ENCODE assay signal across 10 cellular contexts in the genomic region with DNA sequence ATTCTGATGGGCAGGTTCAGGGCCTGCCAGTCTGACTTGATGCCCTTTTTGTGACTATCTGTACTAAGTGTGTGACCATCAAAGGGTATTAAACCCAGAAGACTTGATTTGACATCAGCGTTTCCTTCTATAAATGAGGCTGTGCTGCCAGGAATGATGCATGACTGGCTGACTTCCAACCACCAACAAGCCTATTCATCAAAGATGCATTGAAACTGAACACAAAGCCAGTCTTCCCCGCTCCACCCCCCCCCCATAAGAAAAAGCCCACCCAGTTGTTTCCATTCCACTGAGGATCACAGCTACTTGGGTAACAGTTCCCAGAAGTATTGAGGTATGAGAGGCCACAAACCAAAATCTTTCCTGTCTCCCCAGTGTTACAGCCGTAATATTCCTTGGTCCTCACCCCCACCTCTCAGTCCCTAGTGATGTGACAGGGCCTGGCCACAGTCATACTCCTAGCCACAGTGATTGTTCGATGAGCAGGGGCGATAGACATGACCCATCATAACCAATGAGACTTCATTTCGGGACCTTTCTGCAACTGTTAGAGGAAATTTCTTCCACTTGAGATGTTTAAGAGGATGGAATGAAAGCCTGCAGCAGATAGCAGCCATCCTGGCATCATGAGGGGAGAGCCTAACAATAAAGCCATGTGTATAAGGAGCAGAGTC. TPM values are rescaled to one million over a fixed set of nuclear protein-coding genes. Genes with fewer than 3 reads are reported as not detected.
DNase-seq lines count a peak whose midpoint lies in the region; ATAC-seq, FAIRE-seq and TF ChIP-seq lines count a peak whose summit lies in the region.
"Had no signal": no experiment of that assay in that cellular context is flagged by ENCODE, and none has a peak within 500 bp of the region (broad histone marks: within the 10 kb centered on the region; RNA-seq: fewer than 3 reads in every experiment).

No MANE protein-coding gene starts in this region.

- H3K4me2 ChIP-seq in A549, result peak overlapping the region; percentile 30

- H3K27ac ChIP-seq in A549 (peak overlapping the region; percentile 10 to 41; a peak in 3 of 6 replicates), brain microvascular endothelial cell (peak overlapping the region; percentile 10), right lobe of liver (no peak overlapping the region), body of pancreas (no peak overlapping the region)

- H3K36me3 Mint-ChIP-seq in nephron progenitor cell (ENCODE audit: low read depth), result peaks cover 5% of the 10 kb centered on the region

- H3K36me3 ChIP-seq in brain microvascular endothelial cell (replicated peaks) (no peaks in the 10 kb centered on the region), right lobe of liver (no peaks in the 10 kb centered on the region), body of pancreas (replicated peaks in 1 of 2; ENCODE audit: insufficient read depth in 1 of 2, low read depth in 2 of 2) (no peaks in the 10 kb centered on the region)

- peak overlapping the region; percentile 62 for H3K27ac Mint-ChIP-seq in nephron progenitor cell

- POLR2A ChIA-PET in A549 (lab: Yijun Ruan, JAX), result no interaction called here

- intact Hi-C loops in right lobe of liver (cut with DNase I), result no loop called here
- intact Hi-C loops in body of pancreas (cut with DNase I), result no loop called here

- no peak for FAIRE-seq in A549 (lab: Jason Lieb, UNC)

- no peak overlapping the region for H3K4me3 Mint-ChIP-seq in nephron progenitor cell

- H3K27me3 Mint-ChIP-seq in nephron progenitor cell (ENCODE audit: low read depth, poor library complexity), result no peaks in the 10 kb centered on the region

- H3K9me3 Mint-ChIP-seq in nephron progenitor cell, result no peaks in the 10 kb centered on the region

- H3K27me3 ChIP-seq in brain microvascular endothelial cell (replicated peaks), result no peaks in the 10 kb centered on the region
- no peaks in the 10 kb centered on the region for H3K27me3 ChIP-seq in right lobe of liver
- H3K27me3 ChIP-seq in body of pancreas, result no peaks in the 10 kb centered on the region

- in situ Hi-C loops in brain microvascular endothelial cell (cut with HindIII; ENCODE audit: low pct_ligation_motif_present, low sequenced_read_pairs), result no loop called here

- H3K9me3 ChIP-seq in A549 (no peaks in the 10 kb centered on the region), right lobe of liver (no peaks in the 10 kb centered on the region), body of pancreas (no peaks in the 10 kb centered on the region)

- TF ChIP-seq CTCF in A549 (IDR thresholded peaks at IDR 0.05), result no peak
- no peak for TF ChIP-seq CTCF in brain microvascular endothelial cell (IDR thresholded peaks at IDR 0.05; ENCODE audit: low read depth, low read length, missing control alignments)
- TF ChIP-seq CTCF in nephron progenitor cell (IDR thresholded peaks at IDR 0.05), result no peak
- TF ChIP-seq CTCF in right lobe of liver (IDR thresholded peaks at IDR 0.05), result no peak
- no peak for TF ChIP-seq CTCF in body of pancreas (IDR thresholded peaks at IDR 0.05)

- TF ChIP-seq EP300 in A549 (IDR thresholded peaks at IDR 0.05), result no peak

- ATAC-seq in A549, result no peak
- no peak for ATAC-seq in right lobe of liver
- no peak for ATAC-seq in body of pancreas
- no peak for ATAC-seq in GM19395 (IDR thresholded peaks at IDR 0.05; ENCODE audit: unreplicated experiment)

- H3K4me1 ChIP-seq in A549 (peaks cover 30% of the 10 kb centered on the region), right lobe of liver (no peaks in the 10 kb centered on the region), body of pancreas (peaks cover 13% of the 10 kb centered on the region)

- TF ChIP-seq POLR2A in A549 (IDR thresholded peaks at IDR 0.05; ENCODE audit: low read length), result no peak
- TF ChIP-seq POLR2A in right lobe of liver (IDR thresholded peaks at IDR 0.05), result no peak
- TF ChIP-seq POLR2A in body of pancreas (IDR thresholded peaks at IDR 0.05), result no peak

- WGBS in A549 (ENCODE audit: missing lambda C conversion rate), result 84% methylated on average over 6 of the region's 6 CpGs
- WGBS in right lobe of liver (ENCODE audit: insufficient coverage, low coverage, low lambda C conversion rate, missing lambda C conversion rate), result 95% methylated on average over 4 of the region's 6 CpGs
- WGBS in body of pancreas, 2 donors, result 78 to 83% methylated on average over 6 of the region's 6 CpGs

- H3K4me1 Mint-ChIP-seq in nephron progenitor cell, result peaks cover 45% of the 10 kb centered on the region

- no peak for TF ChIP-seq RAD21 in A549 (conservative IDR thresholded peaks at IDR 0.05 in 1 of 2, IDR thresholded peaks at IDR 0.05 in 1 of 2)

- H3K4me3 ChIP-seq in A549 (no peak overlapping the region), brain microvascular endothelial cell (ENCODE audit: low read depth, low read length) (no peak overlapping the region), right lobe of liver (no peak overlapping the region), body of pancreas (no peak overlapping the region)

- DNase-seq in A549 (ENCODE audit: low read depth in 1 of 2, low spot score in 1 of 2) (no peak), NCI-H2029 (lab: John Stamatoyannopoulos, UW) (peak; percentile 57), brain microvascular endothelial cell (peak; percentile 36), nephron progenitor cell (no peak), right lobe of liver (no peak), body of pancreas (no peak), HCEC 1CT (no peak)
- DNase-seq: DND-41, NCI-H2171 treated with DMSO at 0.1 percent for 48 hours had no signal

- CTCF ChIA-PET in A549 (lab: Yijun Ruan, JAX), result interaction anchor here (1.0 to 3.2 kb wide), 4 partner anchors 16 to 202 kb away, joined by 3 to 14 read pairs (median 6); a partner anchor contains a TSS

TF ChIP-seq in A549, 52 proteins besides CTCF, POLR2A, EP300 and RAD21:
- TF ChIP-seq, protein P1, sequence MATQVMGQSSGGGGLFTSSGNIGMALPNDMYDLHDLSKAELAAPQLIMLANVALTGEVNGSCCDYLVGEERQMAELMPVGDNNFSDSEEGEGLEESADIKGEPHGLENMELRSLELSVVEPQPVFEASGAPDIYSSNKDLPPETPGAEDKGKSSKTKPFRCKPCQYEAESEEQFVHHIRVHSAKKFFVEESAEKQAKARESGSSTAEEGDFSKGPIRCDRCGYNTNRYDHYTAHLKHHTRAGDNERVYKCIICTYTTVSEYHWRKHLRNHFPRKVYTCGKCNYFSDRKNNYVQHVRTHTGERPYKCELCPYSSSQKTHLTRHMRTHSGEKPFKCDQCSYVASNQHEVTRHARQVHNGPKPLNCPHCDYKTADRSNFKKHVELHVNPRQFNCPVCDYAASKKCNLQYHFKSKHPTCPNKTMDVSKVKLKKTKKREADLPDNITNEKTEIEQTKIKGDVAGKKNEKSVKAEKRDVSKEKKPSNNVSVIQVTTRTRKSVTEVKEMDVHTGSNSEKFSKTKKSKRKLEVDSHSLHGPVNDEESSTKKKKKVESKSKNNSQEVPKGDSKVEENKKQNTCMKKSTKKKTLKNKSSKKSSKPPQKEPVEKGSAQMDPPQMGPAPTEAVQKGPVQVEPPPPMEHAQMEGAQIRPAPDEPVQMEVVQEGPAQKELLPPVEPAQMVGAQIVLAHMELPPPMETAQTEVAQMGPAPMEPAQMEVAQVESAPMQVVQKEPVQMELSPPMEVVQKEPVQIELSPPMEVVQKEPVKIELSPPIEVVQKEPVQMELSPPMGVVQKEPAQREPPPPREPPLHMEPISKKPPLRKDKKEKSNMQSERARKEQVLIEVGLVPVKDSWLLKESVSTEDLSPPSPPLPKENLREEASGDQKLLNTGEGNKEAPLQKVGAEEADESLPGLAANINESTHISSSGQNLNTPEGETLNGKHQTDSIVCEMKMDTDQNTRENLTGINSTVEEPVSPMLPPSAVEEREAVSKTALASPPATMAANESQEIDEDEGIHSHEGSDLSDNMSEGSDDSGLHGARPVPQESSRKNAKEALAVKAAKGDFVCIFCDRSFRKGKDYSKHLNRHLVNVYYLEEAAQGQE (IDR thresholded peaks at IDR 0.05), result no peak
- TF ChIP-seq KDM5A (IDR thresholded peaks at IDR 0.05) (no peak), CHD2 (IDR thresholded peaks at IDR 0.05; ENCODE audit: low read length, partially characterized antibody) (no peak), SREBF2 (IDR thresholded peaks at IDR 0.05) (no peak), TFCP2L1 (CRISPR knock-in tag; IDR thresholded peaks at IDR 0.05) (no peak), HOXB13 (CRISPR knock-in tag; IDR thresholded peaks at IDR 0.05; ENCODE audit: low read depth) (no peak), JUNB (IDR thresholded peaks at IDR 0.05) (no peak), BHLHE40 (IDR thresholded peaks at IDR 0.05; ENCODE audit: low read depth, low read length) (no peak), NR3C1 (IDR thresholded peaks at IDR 0.05) (no peak), CEBPB (IDR thresholded peaks at IDR 0.05) (no peak), HDAC2 (IDR thresholded peaks at IDR 0.05) (no peak)
- TF ChIP-seq, protein P2, sequence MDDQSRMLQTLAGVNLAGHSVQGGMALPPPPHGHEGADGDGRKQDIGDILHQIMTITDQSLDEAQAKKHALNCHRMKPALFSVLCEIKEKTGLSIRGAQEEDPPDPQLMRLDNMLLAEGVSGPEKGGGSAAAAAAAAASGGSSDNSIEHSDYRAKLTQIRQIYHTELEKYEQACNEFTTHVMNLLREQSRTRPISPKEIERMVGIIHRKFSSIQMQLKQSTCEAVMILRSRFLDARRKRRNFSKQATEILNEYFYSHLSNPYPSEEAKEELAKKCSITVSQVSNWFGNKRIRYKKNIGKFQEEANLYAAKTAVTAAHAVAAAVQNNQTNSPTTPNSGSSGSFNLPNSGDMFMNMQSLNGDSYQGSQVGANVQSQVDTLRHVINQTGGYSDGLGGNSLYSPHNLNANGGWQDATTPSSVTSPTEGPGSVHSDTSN (IDR thresholded peaks at IDR 0.05), result no peak

RNA-seq across cellular contexts. Expression of a gene that starts 22.6 kb away (rescaled TPM):
- polyA plus RNA-seq in A549 (2011; rRNA removed) (12.6 and 16.0 TPM in 2 replicates), A549 (2017; fragmentation: RNase III; extraction: RNeasy Plus Mini Kit Qiagen cat#74134 plus additional on column Dnase treatment) (10.5 to 11.2 TPM (median 10.9 TPM) in 3 replicates)
- polyA plus RNA-seq in A549 (2012; cell fraction: cytosol; rRNA removed), result 13.6 and 13.9 TPM in 2 replicates
- polyA plus RNA-seq in A549 (2012; cell fraction: nucleus; rRNA removed), result 8.2 and 9.2 TPM in 2 replicates
- 7.3 and 7.5 TPM in 2 replicates for polyA minus RNA-seq in A549 (2011; rRNA and poly(A)+ RNA removed)
- total RNA-seq in right lobe of liver (10 to 100 TPM in 4 of 6 experiments, 1 to 10 TPM in 2; 8.9 to 19.2 (median 13.8) TPM), body of pancreas (10 to 100 TPM; 13.7 to 21.8 TPM)

Comparison
In these comparisons a context has a peak if more than half of its experiments do, and no peak if none do; other contexts are left out.
1. DNase-seq: peak in NCI-H2029 (single experiment) and brain microvascular endothelial cell (single experiment); none in A549 (0 of 2), nephron progenitor cell (single experiment), right lobe of liver (0 of 3), body of pancreas (0 of 4) and HCEC 1CT (single experiment).
2. H3K27ac ChIP-seq: peak in A549 (2 of 2) and brain microvascular endothelial cell (single experiment); none in right lobe of liver (0 of 3) and body of pancreas (0 of 4).